In genomic region chr18:21443776-21444464, GRCh38 we compare ENCODE assay signal across 10 cellular contexts.
DNase-seq lines count a peak whose midpoint lies in the region; ATAC-seq and TF ChIP-seq lines count a peak whose summit lies in the region.
"Had no signal": no experiment of that assay in that cellular context is flagged by ENCODE, and none has a peak within 500 bp of the region (broad histone marks: within the 10 kb centered on the region; RNA-seq: fewer than 3 reads in every experiment).

No MANE protein-coding gene starts in this region.

- H3K27me3 ChIP-seq in adipocyte (replicated peaks; ENCODE audit: control insufficient read depth, insufficient read depth, low read length) (no peaks in the 10 kb centered on the region), gastrocnemius medialis (no peaks in the 10 kb centered on the region)

- no peaks in the 10 kb centered on the region for H3K36me3 ChIP-seq in adipocyte (ENCODE audit: control insufficient read depth, insufficient read depth, low read length, severe bottlenecking)
- H3K36me3 ChIP-seq in gastrocnemius medialis: no peaks in the 10 kb centered on the region

- ATAC-seq in left lobe of liver: peak; percentile 89
- ATAC-seq in gastrocnemius medialis: no peak
- no peak for ATAC-seq in esophagus mucosa
- ATAC-seq in HG02885 (IDR thresholded peaks at IDR 0.05; ENCODE audit: poor library complexity, unreplicated experiment): no peak

- H3K4me3 ChIP-seq in AG10803 (ENCODE audit: low read length) (no peak overlapping the region), adipocyte (ENCODE audit: low read length) (peak overlapping the region; percentile 55), gastrocnemius medialis (peak overlapping the region in 1 of 4 donors; percentile 10)

- peak overlapping the region; percentile 50 for H3K9ac ChIP-seq in adipocyte (ENCODE audit: low read length)

- DNase-seq in AG10803 (ENCODE audit: low read depth): peak; percentile 33
- no peak for DNase-seq in adipocyte (ENCODE audit: low read depth)
- DNase-seq in left lobe of liver (ENCODE audit: low spot score): no peak
- no peak for DNase-seq in gastrocnemius medialis
- DNase-seq in OCI-M1 (lab: John Stamatoyannopoulos, UW): no peak
- DNase-seq in stimulated activated CD8-positive, alpha-beta memory T cell treated with anti-CD3 and anti-CD28 coated beads, Interleukin-4, amount 100 ng/mL, for 48 hours: no peak
- DNase-seq: DMS79 had no signal

- H3K4me1 ChIP-seq in adipocyte (ENCODE audit: control insufficient read depth, insufficient read depth, low read length): peaks cover 29% of the 10 kb centered on the region
- H3K4me1 ChIP-seq in gastrocnemius medialis: peaks cover 12 to 70% of the 10 kb centered on the region in 2 donors

- intact Hi-C loops in gastrocnemius medialis (cut with DNase I; ENCODE audit: low total_unique reads): loop anchor here (1.0 to 10.0 kb wide), 3 partner anchors 61 to 249 kb away; partner anchors contain the start of gene GREB1L

- in situ Hi-C loops in gastrocnemius medialis (cut with MboI; ENCODE audit: low sequenced_read_pairs in 4 of 4): loop anchor here in 2 of 4 donors (5.0 to 10.0 kb wide), 2 partner anchors 247 to 249 kb away; no protein-coding TSS in a partner anchor

- no peak for TF ChIP-seq CTCF in AG10803 (conservative IDR thresholded peaks at IDR 0.05; ENCODE audit: low read length)
- TF ChIP-seq CTCF in gastrocnemius medialis (IDR thresholded peaks at IDR 0.05 in 4 of 5, conservative IDR thresholded peaks at IDR 0.05 in 1 of 5): no peak

- TF ChIP-seq POLR2A in gastrocnemius medialis (IDR thresholded peaks at IDR 0.05): no peak

- H3K9me3 ChIP-seq in adipocyte (ENCODE audit: control insufficient read depth, low read length) (no peaks in the 10 kb centered on the region), gastrocnemius medialis (no peaks in the 10 kb centered on the region)
- H3K9me3 ChIP-seq: Caco-2 had no signal

- H3K27ac ChIP-seq in gastrocnemius medialis: peak overlapping the region in 3 of 4 donors; percentile 90 to 96 (median 92)
